In genomic region chr1:200415227-200415626, GRCh38 we compare ENCODE assay signal across 9 cellular contexts. TPM values are rescaled to one million over a fixed set of nuclear protein-coding genes. Genes with fewer than 3 reads are reported as not detected.
A peak's percentile ranks its signal among the peaks of the same experiment; 100 is the strongest.
DNase-seq lines count a peak whose midpoint lies in the region; ATAC-seq and TF ChIP-seq lines count a peak whose summit lies in the region.
"Had no signal": no experiment of that assay in that cellular context is flagged by ENCODE, and none has a peak within 500 bp of the region (broad histone marks: within the 10 kb centered on the region; RNA-seq: fewer than 3 reads in every experiment).

No MANE protein-coding gene starts in this region.

- intact Hi-C loops in adrenal gland (cut with DNase I): no loop called here

- H3K79me2 ChIP-seq in smooth muscle cell (ENCODE audit: low read depth): no peaks in the 10 kb centered on the region

- 68 to 78% (median 76%) methylated on average over 1 of the region's 1 CpG for WGBS in adrenal gland, 4 donors
- WGBS in smooth muscle cell (ENCODE audit: low lambda C conversion rate): 92% methylated on average over 1 of the region's 1 CpG

- no peak overlapping the region for H3K27ac Mint-ChIP-seq in activated naive CD4-positive, alpha-beta T cell treated with anti-CD3 and anti-CD28 coated beads, Interleukin-2, amount 10 ng/mL, durations not matched to agents 7 days and 5 days
- H3K27ac Mint-ChIP-seq: dendritic cell treated with granulocyte-macrophage colony-stimulating factor and Interleukin-4, amounts not matched to agents 40 ng/mL and 50 ng/mL, for 4 days had no signal

- H3K4me3 ChIP-seq in adrenal gland (no peak overlapping the region), smooth muscle cell (no peak overlapping the region)

- CTCF ChIA-PET in activated naive CD4-positive, alpha-beta T cell treated with anti-CD3 and anti-CD28 coated beads, Interleukin-2, amount 10 ng/mL, durations not matched to agents 7 days and 5 days (lab: Charles Lee): interaction anchor here (1.3 kb wide), 1 partner anchor 69 kb away, joined by 3 read pairs; no protein-coding TSS in a partner anchor

- H3K9me3 Mint-ChIP-seq in activated naive CD4-positive, alpha-beta T cell treated with anti-CD3 and anti-CD28 coated beads, Interleukin-2, amount 10 ng/mL, durations not matched to agents 7 days and 5 days: no peaks in the 10 kb centered on the region
- H3K9me3 Mint-ChIP-seq: dendritic cell treated with granulocyte-macrophage colony-stimulating factor and Interleukin-4, amounts not matched to agents 40 ng/mL and 50 ng/mL, for 4 days had no signal

- H3K4me1 Mint-ChIP-seq in activated naive CD4-positive, alpha-beta T cell treated with anti-CD3 and anti-CD28 coated beads, Interleukin-2, amount 10 ng/mL, durations not matched to agents 7 days and 5 days: peaks cover 7% of the 10 kb centered on the region

- H3K4me3 Mint-ChIP-seq in activated naive CD4-positive, alpha-beta T cell treated with anti-CD3 and anti-CD28 coated beads, Interleukin-2, amount 10 ng/mL, durations not matched to agents 7 days and 5 days: no peak overlapping the region
- H3K4me3 Mint-ChIP-seq: dendritic cell treated with granulocyte-macrophage colony-stimulating factor and Interleukin-4, amounts not matched to agents 40 ng/mL and 50 ng/mL, for 4 days had no signal

- DNase-seq in adrenal gland (no peak), smooth muscle cell (lab: John Stamatoyannopoulos, UW; ENCODE audit: unreplicated experiment) (no peak), GF-D8 (lab: John Stamatoyannopoulos, UW) (no peak), GM19238 (ENCODE audit: insufficient read length, low spot score) (no peak)
- no peak for DNase-seq in activated naive CD4-positive, alpha-beta T cell treated with anti-CD3 and anti-CD28 coated beads, Interleukin-2, amount 10 ng/mL, durations not matched to agents 7 days and 5 days

- TF ChIP-seq CTCF in adrenal gland (IDR thresholded peaks at IDR 0.05) (no peak), smooth muscle cell (IDR thresholded peaks at IDR 0.05; ENCODE audit: borderline replicate concordance, insufficient read depth, poor library complexity, severe bottlenecking) (no peak)

- no peak overlapping the region for H2AFZ ChIP-seq in smooth muscle cell (ENCODE audit: low read depth)

- H3K27me3 ChIP-seq in adrenal gland: no peaks in the 10 kb centered on the region
- no peaks in the 10 kb centered on the region for H3K27me3 ChIP-seq in smooth muscle cell (ENCODE audit: low read depth)

- H3K4me1 ChIP-seq in adrenal gland (replicated peaks in 1 of 2) (peaks cover 14 to 15% of the 10 kb centered on the region in 2 donors), smooth muscle cell (ENCODE audit: low read depth) (peaks cover 16% of the 10 kb centered on the region)

- TF ChIP-seq POLR2A in adrenal gland (IDR thresholded peaks at IDR 0.05): no peak

- no peaks in the 10 kb centered on the region for H4K20me1 ChIP-seq in smooth muscle cell (ENCODE audit: low read depth)

- peak overlapping the region; percentile 51 for H3K4me2 ChIP-seq in smooth muscle cell

- peaks cover 30% of the 10 kb centered on the region for H3K27me3 Mint-ChIP-seq in activated naive CD4-positive, alpha-beta T cell treated with anti-CD3 and anti-CD28 coated beads, Interleukin-2, amount 10 ng/mL, durations not matched to agents 7 days and 5 days

- ATAC-seq in GM19452 (IDR thresholded peaks at IDR 0.05; ENCODE audit: unreplicated experiment): peak; percentile 60
- ATAC-seq in HG03025 (IDR thresholded peaks at IDR 0.05; ENCODE audit: low FRiP score, unreplicated experiment): peak; percentile 53
- no peak for ATAC-seq in GM19328 (IDR thresholded peaks at IDR 0.05; ENCODE audit: unreplicated experiment)

- H3K9me3 ChIP-seq in adrenal gland (replicated peaks in 1 of 3) (no peaks in the 10 kb centered on the region), smooth muscle cell (replicated peaks; ENCODE audit: low read depth) (no peaks in the 10 kb centered on the region)

- H3K27ac ChIP-seq in adrenal gland (peak overlapping the region in 3 of 5 donors; percentile 46 to 76 (median 67)), smooth muscle cell (ENCODE audit: low read depth) (peak overlapping the region; percentile 98)

- H3K36me3 Mint-ChIP-seq in activated naive CD4-positive, alpha-beta T cell treated with anti-CD3 and anti-CD28 coated beads, Interleukin-2, amount 10 ng/mL, durations not matched to agents 7 days and 5 days: no peaks in the 10 kb centered on the region

- H3K36me3 ChIP-seq in adrenal gland (replicated peaks in 1 of 2) (no peaks in the 10 kb centered on the region), smooth muscle cell (ENCODE audit: low read depth) (no peaks in the 10 kb centered on the region)

- peak overlapping the region; percentile 22 for H3K9ac ChIP-seq in smooth muscle cell (ENCODE audit: low read depth)

- peaks cover 12% of the 10 kb centered on the region for H3F3A ChIP-seq in smooth muscle cell (ENCODE audit: low read depth)

RNA-seq across cellular contexts. Expression of gene ZNF281, which starts 5.4 kb away (rescaled TPM):
- total RNA-seq in adrenal gland: 1 to 10 TPM; 5.4 to 9.7 (median 8.7) TPM
- polyA plus RNA-seq in adrenal gland: 1 to 10 TPM; 2.2 to 7.7 (median 3.5) TPM
- total RNA-seq in smooth muscle cell: 59.4 and 64.4 TPM in 2 replicates
- polyA plus RNA-seq in smooth muscle cell: 34.4 and 35.0 TPM in 2 replicates
